Comparison of ENCODE assay signal across 18 cellular contexts in genomic region chr3:71671176-71671845, GRCh38. TPM values are rescaled to one million over a fixed set of nuclear protein-coding genes. Genes with fewer than 3 reads are reported as not detected.
DNase-seq lines count a peak whose midpoint lies in the region; ATAC-seq, FAIRE-seq and TF ChIP-seq lines count a peak whose summit lies in the region.
"Had no signal": no experiment of that assay in that cellular context is flagged by ENCODE, and none has a peak within 500 bp of the region (broad histone marks: within the 10 kb centered on the region; RNA-seq: fewer than 3 reads in every experiment).

No MANE protein-coding gene starts in this region.

- TF ChIP-seq CTCF in H1 (IDR thresholded peaks at IDR 0.05; ENCODE audit: control extremely low read depth in 1 of 3, insufficient read depth in 1 of 3, low read depth in 1 of 3, low read length in 3 of 3) = no peak
- no peak for TF ChIP-seq CTCF in neural progenitor cell (IDR thresholded peaks at IDR 0.05)
- no peak for TF ChIP-seq CTCF in upper lobe of right lung (IDR thresholded peaks at IDR 0.05)
- TF ChIP-seq CTCF in suprapubic skin (IDR thresholded peaks at IDR 0.05) = no peak
- TF ChIP-seq CTCF in WTC11 (IDR thresholded peaks at IDR 0.05) = no peak

- no peak overlapping the region for H3K9ac ChIP-seq in H1 (replicated peaks in 1 of 4; ENCODE audit: extremely low read depth in 1 of 4, low read depth in 3 of 4, low read length in 3 of 4)
- no peak overlapping the region for H3K9ac ChIP-seq in neural progenitor cell

- no peaks in the 10 kb centered on the region for H3K36me3 ChIP-seq in H1 (ENCODE audit: control insufficient read depth in 2 of 4, insufficient read depth in 4 of 4, low read length in 3 of 4)
- H3K36me3 ChIP-seq in neural progenitor cell = no peaks in the 10 kb centered on the region
- no peaks in the 10 kb centered on the region for H3K36me3 ChIP-seq in upper lobe of right lung
- no peaks in the 10 kb centered on the region for H3K36me3 ChIP-seq in suprapubic skin

- H3K27ac Mint-ChIP-seq in neural progenitor cell (no peak overlapping the region), WTC11 (no peak overlapping the region)
- H3K27ac Mint-ChIP-seq: CD4-positive, alpha-beta memory T cell had no signal

- H3K27me3 ChIP-seq in H1 (replicated peaks in 1 of 4; ENCODE audit: control insufficient read depth in 3 of 4, extremely low read depth in 1 of 4, insufficient read depth in 3 of 4, low read length in 3 of 4) (no peaks in the 10 kb centered on the region), neural progenitor cell (no peaks in the 10 kb centered on the region), upper lobe of right lung (no peaks in the 10 kb centered on the region), suprapubic skin (no peaks in the 10 kb centered on the region)

- ATAC-seq in upper lobe of right lung = peak; percentile 28
- no peak for ATAC-seq in WTC11
- ATAC-seq in activated CD4-positive, CD25-positive, alpha-beta regulatory T cell treated with anti-CD3 and anti-CD28 coated beads, Interleukin-2, amount 50 U/mL, for 24 hours = no peak
- ATAC-seq: HCT116 had no signal

- H3K9me3 Mint-ChIP-seq in neural progenitor cell (peaks cover 7% of the 10 kb centered on the region), WTC11 (0 out of 2 replicates have a peak, but pooled peaks cover 11% of the 10 kb centered on the region)

- H3K79me1 ChIP-seq in H1 (ENCODE audit: low read depth, low read length) = no peaks in the 10 kb centered on the region

- TF ChIP-seq POLR2A in H1 (IDR thresholded peaks at IDR 0.05; ENCODE audit: control extremely low read depth in 1 of 2, low read depth in 2 of 2, low read length in 2 of 2) (no peak), suprapubic skin (IDR thresholded peaks at IDR 0.05) (no peak)

- H3K4me3 ChIP-seq in H1 (ENCODE audit: extremely low read depth in 1 of 4, insufficient read depth in 2 of 4, low read depth in 3 of 4, low read length in 4 of 4) = no peak overlapping the region
- no peak overlapping the region for H3K4me3 ChIP-seq in neural progenitor cell
- H3K4me3 ChIP-seq in upper lobe of right lung = no peak overlapping the region
- H3K4me3 ChIP-seq in suprapubic skin = no peak overlapping the region

- H3K23me2 ChIP-seq in H1 (ENCODE audit: low read depth, low read length) = no peaks in the 10 kb centered on the region

- H3K4me1 ChIP-seq in H1 (replicated peaks in 1 of 4; ENCODE audit: control insufficient read depth in 3 of 4, insufficient read depth in 4 of 4, low read length in 3 of 4) (peaks cover 0 to 3% (median 0%) of the 10 kb centered on the region in 4 experiments; a peak in 3 of 7 replicates), neural progenitor cell (peaks cover 13% of the 10 kb centered on the region), upper lobe of right lung (no peaks in the 10 kb centered on the region), suprapubic skin (no peaks in the 10 kb centered on the region)

- no peak overlapping the region for H3K4me3 Mint-ChIP-seq in neural progenitor cell
- H3K4me3 Mint-ChIP-seq in WTC11 = no peak overlapping the region
- H3K4me3 Mint-ChIP-seq: CD4-positive, alpha-beta memory T cell; H9 had no signal

- DNase-seq in H1 (ENCODE audit: low read depth in 1 of 2, low spot score in 2 of 2) (no peak), neural progenitor cell (ENCODE audit: low spot score) (no peak), upper lobe of right lung (no peak), suprapubic skin (ENCODE audit: low spot score in 2 of 2) (no peak), WTC11 (ENCODE audit: low spot score) (no peak)
- DNase-seq: C1 segment of cervical spinal cord; Calu3; CD4-positive, alpha-beta memory T cell; COR-L47; DMS53; DMS79 treated with DMSO at 0.1 percent for 48 hours; GF-D8; H9 had no signal

- WGBS in H1 (ENCODE audit: extremely low coverage in 1 of 2, insufficient coverage in 1 of 2, insufficient read length in 1 of 2, insufficient replicate concordance in 2 of 2, low coverage in 1 of 2, low lambda C conversion rate in 2 of 2, missing lambda C conversion rate in 1 of 2), 2 experiments = 94% methylated on average over 17 of the region's 19 CpGs; no CpG with 5 or more reads in 1 of the 2 experiments
- WGBS in suprapubic skin = 84% methylated on average over 19 of the region's 19 CpGs

- no peak for FAIRE-seq in H1 (lab: Jason Lieb, UNC)
- FAIRE-seq: GM12891, GM18507 had no signal

- no peak overlapping the region for H3K23ac ChIP-seq in H1 (ENCODE audit: insufficient read length)

- H3K4me1 Mint-ChIP-seq in neural progenitor cell = peaks cover 31% of the 10 kb centered on the region
- peaks cover 27% of the 10 kb centered on the region for H3K4me1 Mint-ChIP-seq in WTC11

- no peak for TF ChIP-seq RAD21 in H1 (IDR thresholded peaks at IDR 0.05 in 1 of 2, conservative IDR thresholded peaks at IDR 0.05 in 1 of 2; ENCODE audit: low read depth in 2 of 2, low read length in 2 of 2)

- H3K9me3 ChIP-seq in H1 (ENCODE audit: insufficient read depth in 2 of 2, low read depth in 1 of 2, low read length in 1 of 2) (no peaks in the 10 kb centered on the region), neural progenitor cell (ENCODE audit: low read depth) (no peaks in the 10 kb centered on the region), upper lobe of right lung (no peaks in the 10 kb centered on the region), suprapubic skin (no peaks in the 10 kb centered on the region)

- H3K56ac ChIP-seq in H1 (replicated peaks; ENCODE audit: insufficient read length, low read depth, low read length) = no peak overlapping the region

- H4K8ac ChIP-seq in H1 (ENCODE audit: extremely low read depth, insufficient read depth, low read length) = no peak overlapping the region

- H2BK5ac ChIP-seq in H1 (ENCODE audit: low read depth, low read length) = no peak overlapping the region

- H2AFZ ChIP-seq in H1 (ENCODE audit: low read length) (no peak overlapping the region), neural progenitor cell (replicated peaks) (no peak overlapping the region)

- TF ChIP-seq EP300 in H1 (IDR thresholded peaks at IDR 0.05; ENCODE audit: borderline replicate concordance in 1 of 2, low read depth in 2 of 2, low read length in 2 of 2) (no peak), suprapubic skin (IDR thresholded peaks at IDR 0.05) (no peak)

- H3K4me2 ChIP-seq in H1 (ENCODE audit: insufficient read depth in 1 of 2, low read depth in 2 of 2, low read length in 2 of 2) (no peak overlapping the region), neural progenitor cell (peak overlapping the region; percentile 1)

- no peak overlapping the region for H3K18ac ChIP-seq in H1 (ENCODE audit: extremely low read depth, low read length)

- H2AK5ac ChIP-seq in H1 (ENCODE audit: low read depth, low read length) = peak overlapping the region; percentile 60; the same call in 1 of the 2 replicates

- no peak overlapping the region; the same call in 1 of the 2 replicates for H2BK15ac ChIP-seq in H1 (ENCODE audit: low read length)

- H3F3A ChIP-seq in neural progenitor cell (ENCODE audit: low read depth) = no peaks in the 10 kb centered on the region

- peaks cover 3% of the 10 kb centered on the region for H3K27me3 Mint-ChIP-seq in neural progenitor cell (ENCODE audit: insufficient read depth, low read depth)
- no peaks in the 10 kb centered on the region; the same call in 1 of the 2 replicates for H3K27me3 Mint-ChIP-seq in WTC11 (ENCODE audit: low read depth)
- H3K27me3 Mint-ChIP-seq: CD4-positive, alpha-beta memory T cell had no signal

- intact Hi-C loops in upper lobe of right lung (cut with DNase I) = no loop called here

- no peak overlapping the region for H3K27ac ChIP-seq in H1 (ENCODE audit: low read depth, low read length)
- no peak overlapping the region for H3K27ac ChIP-seq in neural progenitor cell
- H3K27ac ChIP-seq in upper lobe of right lung = no peak overlapping the region
- H3K27ac ChIP-seq in suprapubic skin = no peak overlapping the region

- CTCF ChIA-PET in H1 (lab: Charles Lee; ENCODE audit: partially characterized antibody) = interaction anchor here (1.0 to 1.2 kb wide), 2 partner anchors 84 to 112 kb away, joined by 4 to 5 read pairs; no protein-coding TSS in a partner anchor
- CTCF ChIA-PET in WTC11 (lab: Charles Lee) = interaction anchor here (1.2 kb wide), 1 partner anchor 10 kb away, joined by 7 read pairs; no protein-coding TSS in a partner anchor

- no peak overlapping the region for H3K14ac ChIP-seq in H1 (ENCODE audit: insufficient read length)

- H2BK20ac ChIP-seq in H1 (ENCODE audit: low read length) = no peak overlapping the region

- POLR2A ChIA-PET in H1 (lab: Charles Lee; ENCODE audit: partially characterized antibody) = no interaction called here
- POLR2A ChIA-PET in WTC11 (lab: Charles Lee) = no interaction called here

- H2BK12ac ChIP-seq in H1 (ENCODE audit: low read depth, low read length) = 0 out of 2 replicates have a peak overlapping the region, but pooled peaks have one; percentile 50

- H4K20me1 ChIP-seq in H1 (replicated peaks in 1 of 2; ENCODE audit: control insufficient read depth in 1 of 2, insufficient read depth in 2 of 2, low read length in 2 of 2) = no peaks in the 10 kb centered on the region
- no peaks in the 10 kb centered on the region for H4K20me1 ChIP-seq in neural progenitor cell (ENCODE audit: low read depth)

- H4K91ac ChIP-seq in H1 (replicated peaks; ENCODE audit: insufficient read length, low read length) = no peak overlapping the region

- H3K79me2 ChIP-seq in H1 (ENCODE audit: control insufficient read depth in 1 of 2, insufficient read depth in 2 of 2, low read length in 2 of 2) (no peaks in the 10 kb centered on the region), neural progenitor cell (ENCODE audit: low read depth) (no peaks in the 10 kb centered on the region)

- no peak overlapping the region for H3K4ac ChIP-seq in H1 (replicated peaks; ENCODE audit: insufficient read length, low read depth, low read length)

- no peak overlapping the region for H2BK120ac ChIP-seq in H1 (replicated peaks; ENCODE audit: low read depth, low read length)

- no peak overlapping the region for H4K5ac ChIP-seq in H1 (ENCODE audit: insufficient read length, low read depth, low read length)

- H3K36me3 Mint-ChIP-seq in neural progenitor cell = no peaks in the 10 kb centered on the region
- no peaks in the 10 kb centered on the region for H3K36me3 Mint-ChIP-seq in WTC11

TF ChIP-seq in WTC11, 78 proteins besides CTCF, POLR2A, EP300 and RAD21 (continues in another document):
- TF ChIP-seq NFYB (CRISPR knock-in tag; conservative IDR thresholded peaks at IDR 0.05; ENCODE audit: low read depth) = no peak

RNA-seq across cellular contexts. Expression of gene EIF4E3, which starts 53.9 kb away (rescaled TPM):
- 14.3 and 17.0 TPM in 2 replicates for total RNA-seq in H1 (2021; fragmentation: NEBNext Ultra II Directional; extraction: Animal tissue kit (Norgen Biotek cat#: 25700))
- polyA plus RNA-seq in H1 (2011; rRNA removed) = 2.8 and 5.2 TPM in 2 replicates
- polyA plus RNA-seq in H1 (2011; cell fraction: cytosol; rRNA removed) = 5.7 TPM
- 2.1 TPM for polyA plus RNA-seq in H1 (2011; cell fraction: nucleus; rRNA removed)
- 5.9 to 9.2 TPM (median 7.6 TPM) in 4 replicates for polyA plus RNA-seq in H1 (2012, experiment 1 of 2)
- polyA plus RNA-seq in H1 (2012, experiment 2 of 2) = 1.5 TPM
- polyA plus RNA-seq in H1 (2013, experiment 1 of 2) = 11.6 TPM
- 13.6 TPM for polyA plus RNA-seq in H1 (2013, experiment 2 of 2)
- 7.5 and 10.9 TPM in 2 replicates for polyA minus RNA-seq in H1 (2011; rRNA and poly(A)+ RNA removed)
- 3.6 TPM for polyA minus RNA-seq in H1 (2011; cell fraction: cytosol; rRNA and poly(A)+ RNA removed)
- polyA minus RNA-seq in H1 (2011; cell fraction: nucleus; rRNA and poly(A)+ RNA removed) = 5.7 TPM
- 6.3 and 18.2 TPM in 2 replicates for total RNA-seq in neural progenitor cell (ENCODE audit: low replicate concordance)
- total RNA-seq in upper lobe of right lung = 38.4 TPM
- 10 to 100 TPM; 12.7 to 23.5 (median 16.0) TPM for total RNA-seq in suprapubic skin
- 14.0 to 16.5 TPM (median 14.3 TPM) in 3 replicates for total RNA-seq in WTC11 (2021)
- total RNA-seq: G401 had no signal
